ENCODE assay signal across 17 cellular contexts in genomic region chr17:79079421-79080200, GRCh38. TPM values are rescaled to one million over a fixed set of nuclear protein-coding genes. Genes with fewer than 3 reads are reported as not detected.
DNase-seq lines count a peak whose midpoint lies in the region; ATAC-seq, FAIRE-seq and TF ChIP-seq lines count a peak whose summit lies in the region.
"Had no signal": no experiment of that assay in that cellular context is flagged by ENCODE, and none has a peak within 500 bp of the region (broad histone marks: within the 10 kb centered on the region; RNA-seq: fewer than 3 reads in every experiment).

No MANE protein-coding gene starts in this region.

- H3K9me3 Mint-ChIP-seq in glutamatergic neuron (ENCODE audit: unreplicated experiment), result peaks cover 8% of the 10 kb centered on the region
- H3K9me3 Mint-ChIP-seq: CD4-positive, CD25-positive, alpha-beta regulatory T cell; HFFc6 had no signal

- WGBS in right cardiac atrium, result 94% methylated on average over 22 of the region's 22 CpGs

- no peak overlapping the region for H3K4me3 ChIP-seq in right cardiac atrium (ENCODE audit: low read length)
- no peak overlapping the region for H3K4me3 ChIP-seq in osteoblast (ENCODE audit: insufficient read depth, low read length)
- H3K4me3 ChIP-seq: BLaER1 treated with 17β-estradiol and CSF1 and Interleukin-3, amounts not matched to agents 10 nM and 100 nM had no signal

- H3K36me3 ChIP-seq in osteoblast (ENCODE audit: insufficient read depth, low read length), result peaks cover 11% of the 10 kb centered on the region

- H3K4me1 ChIP-seq in right cardiac atrium (ENCODE audit: control insufficient read depth, insufficient read depth, low read length) (no peaks in the 10 kb centered on the region), osteoblast (ENCODE audit: insufficient read depth, low read length) (peaks cover 6% of the 10 kb centered on the region)

- H3K4me2 ChIP-seq in osteoblast (ENCODE audit: insufficient read depth, low read length), result no peak overlapping the region

- peaks cover 14% of the 10 kb centered on the region for H3K27me3 Mint-ChIP-seq in glutamatergic neuron (ENCODE audit: unreplicated experiment)
- H3K27me3 Mint-ChIP-seq: CD4-positive, CD25-positive, alpha-beta regulatory T cell had no signal

- H3K27ac ChIP-seq in right cardiac atrium (ENCODE audit: low read length) (no peak overlapping the region), osteoblast (ENCODE audit: low read depth, low read length) (no peak overlapping the region), caudate nucleus (ENCODE audit: low read depth, low read length) (no peak overlapping the region)
- H3K27ac ChIP-seq: BLaER1 treated with 17β-estradiol and CSF1 and Interleukin-3, amounts not matched to agents 10 nM and 100 nM had no signal

- FAIRE-seq in urothelium cell line (lab: Jason Lieb, UNC), result peak; percentile 9
- FAIRE-seq: GM19239, H1 had no signal

- DNase-seq in right cardiac atrium (peak; percentile 10 to 53 (median 21)), Right ventricle myocardium inferior (ENCODE audit: missing footprints) (no peak), glutamatergic neuron (peak; percentile 2), osteoblast (ENCODE audit: insufficient read length, low spot score, missing footprints) (peak; percentile 76), urothelium cell line (ENCODE audit: low spot score) (no peak), KBM-7 (no peak), caudate nucleus (lab: John Stamatoyannopoulos, UW) (no peak)
- DNase-seq: ACHN; CD4-positive, CD25-positive, alpha-beta regulatory T cell; DMS53; GF-D8; HCEC 1CT; HFFc6 had no signal

- intact Hi-C loops in right cardiac atrium (cut with DNase I) (loop anchor here in 2 of 4 donors (5.0 to 10.0 kb wide), 3 partner anchors 32 to 625 kb away; no protein-coding TSS in a partner anchor), Right ventricle myocardium inferior (cut with DNase I) (no loop called here)

- peaks cover 11% of the 10 kb centered on the region for H3K4me1 Mint-ChIP-seq in glutamatergic neuron (ENCODE audit: low read depth, unreplicated experiment)

- peaks cover 10% of the 10 kb centered on the region for H4K20me1 ChIP-seq in osteoblast (ENCODE audit: insufficient read depth, low read length)

- H3K27ac Mint-ChIP-seq in glutamatergic neuron (ENCODE audit: unreplicated experiment), result no peak overlapping the region
- H3K27ac Mint-ChIP-seq: CD4-positive, CD25-positive, alpha-beta regulatory T cell; HFFc6 had no signal

- no peaks in the 10 kb centered on the region for H3K79me2 ChIP-seq in osteoblast (ENCODE audit: insufficient read depth, low read length)

- no peak for TF ChIP-seq CTCF in glutamatergic neuron (IDR thresholded peaks at IDR 0.05; ENCODE audit: partially characterized antibody, unreplicated experiment)
- no peak for TF ChIP-seq CTCF in osteoblast (IDR thresholded peaks at IDR 0.05; ENCODE audit: extremely low read depth, low read depth, low read length)

- H3K9me3 ChIP-seq in right cardiac atrium (ENCODE audit: control insufficient read depth, low read length) (no peaks in the 10 kb centered on the region), osteoblast (ENCODE audit: low read depth, low read length) (no peaks in the 10 kb centered on the region)
- H3K9me3 ChIP-seq: BLaER1 treated with 17β-estradiol and CSF1 and Interleukin-3, amounts not matched to agents 10 nM and 100 nM had no signal

- H3K36me3 Mint-ChIP-seq in glutamatergic neuron (ENCODE audit: unreplicated experiment), result no peaks in the 10 kb centered on the region

- ATAC-seq in right cardiac atrium (no peak), Right ventricle myocardium inferior (no peak), GM21576 (IDR thresholded peaks at IDR 0.05; ENCODE audit: unreplicated experiment) (no peak)

- H3K4me3 Mint-ChIP-seq in glutamatergic neuron (ENCODE audit: unreplicated experiment), result no peak overlapping the region
- H3K4me3 Mint-ChIP-seq: HFFc6 had no signal

- H3K27me3 ChIP-seq in right cardiac atrium (ENCODE audit: control insufficient read depth, insufficient read depth), result no peaks in the 10 kb centered on the region
- H3K27me3 ChIP-seq in osteoblast (ENCODE audit: insufficient read depth, low read length), result no peaks in the 10 kb centered on the region
- H3K27me3 ChIP-seq: BLaER1 treated with 17β-estradiol and CSF1 and Interleukin-3, amounts not matched to agents 10 nM and 100 nM had no signal

- H2AFZ ChIP-seq in osteoblast (ENCODE audit: low read length), result no peak overlapping the region

- in situ Hi-C loops in KBM-7 (cut with MboI; ENCODE audit: low pct_unique_long_range_greater_than_20kb, low sequenced_read_pairs), result no loop called here

RNA-seq across cellular contexts. Expression of gene ENGASE, which starts 5.0 kb away (rescaled TPM):
- total RNA-seq in right cardiac atrium, result 10 to 100 TPM; 35.6 to 48.0 (median 42.3) TPM
- polyA plus RNA-seq in right cardiac atrium, result 25.4 TPM
- 29.8 TPM for total RNA-seq in Right ventricle myocardium inferior
- total RNA-seq in glutamatergic neuron (ENCODE audit: unreplicated experiment), result 51.5 TPM
- total RNA-seq in osteoblast, result 11.8 and 14.5 TPM in 2 replicates

RNA-seq across cellular contexts. Expression of gene C1QTNF1, which starts 55.6 kb away (rescaled TPM):
- total RNA-seq in right cardiac atrium (100 to 1,000 TPM; 232 to 655 (median 355) TPM), Right ventricle myocardium inferior (240 TPM), glutamatergic neuron (ENCODE audit: unreplicated experiment) (0.15 TPM), osteoblast (13.8 and 14.4 TPM in 2 replicates)
- 286 TPM for polyA plus RNA-seq in right cardiac atrium
- total RNA-seq: CD4-positive, CD25-positive, alpha-beta regulatory T cell had no signal
- polyA plus RNA-seq: CD4-positive, CD25-positive, alpha-beta regulatory T cell had no signal

Comparison
In these comparisons a context has a peak if more than half of its experiments do, and no peak if none do; other contexts are left out.
1. DNase-seq: peak in right cardiac atrium (3 of 3), glutamatergic neuron (single experiment) and osteoblast (single experiment); none in Right ventricle myocardium inferior (single experiment), urothelium cell line (single experiment), KBM-7 (single experiment) and caudate nucleus (0 of 61).
2. RNA of gene C1QTNF1, which starts 55.6 kb away (total RNA-seq): 232 to 655 TPM in right cardiac atrium and 240 TPM in Right ventricle myocardium inferior (single experiment); 13.8 to 14.4 TPM in osteoblast and 0.15 TPM in glutamatergic neuron (single experiment); every median in the first group is over 10 times any median in the second.